In genomic region chr18:74460825-74461224, GRCh38 we compare ENCODE assay signal across 36 cellular contexts. TPM values are rescaled to one million over a fixed set of nuclear protein-coding genes. Genes with fewer than 3 reads are reported as not detected.
"Had no signal": no experiment of that assay in that cellular context is flagged by ENCODE, and none has a peak within 500 bp of the region (broad histone marks: within the 10 kb centered on the region; RNA-seq: fewer than 3 reads in every experiment).

No MANE protein-coding gene starts in this region.

- H3K36me3 Mint-ChIP-seq: activated CD4-positive, alpha-beta memory T cell treated with anti-CD3 and anti-CD28 coated beads for 36 hours; activated naive CD4-positive, alpha-beta T cell treated with anti-CD3 and anti-CD28 coated beads, Interleukin-2, amount 50 U/mL, for 72 hours had no signal

- ATAC-seq: activated CD4-positive, CD25-positive, alpha-beta regulatory T cell treated with anti-CD3 and anti-CD28 coated beads, Interleukin-2, amount 50 U/mL, for 24 hours; activated CD8-positive, alpha-beta memory T cell treated with anti-CD3 and anti-CD28 coated beads, Interleukin-2, amount 10 ng/mL, durations not matched to agents 7 days and 5 days; activated CD8-positive, alpha-beta T cell treated with anti-CD3 and anti-CD28 coated beads, Interleukin-2, amount 10 ng/mL, durations not matched to agents 7 days and 5 days; activated naive CD4-positive, alpha-beta T cell treated with anti-CD3 and anti-CD28 coated beads, Interleukin-2, amount 50 U/mL, for 72 hours; effector memory CD8-positive, alpha-beta T cell; foreskin keratinocyte; heart left ventricle; T-helper 17 cell had no signal

- H3K36me3 ChIP-seq: brain microvascular endothelial cell, esophagus muscularis mucosa, gastrocnemius medialis, heart left ventricle, WERI-Rb-1 had no signal

- H3K27ac Mint-ChIP-seq: activated B cell treated with CpG ODN at 0.5 μM for 24 hours; activated CD4-positive, alpha-beta memory T cell treated with anti-CD3 and anti-CD28 coated beads for 36 hours; activated CD4-positive, alpha-beta T cell treated with anti-CD3 and anti-CD28 coated beads, Interleukin-2, amount 10 ng/mL, durations not matched to agents 24 days and 14 days; activated CD8-positive, alpha-beta memory T cell treated with anti-CD3 and anti-CD28 coated beads, Interleukin-2, amount 10 ng/mL, durations not matched to agents 7 days and 5 days; activated CD8-positive, alpha-beta T cell treated with anti-CD3 and anti-CD28 coated beads, Interleukin-2, amount 10 ng/mL, durations not matched to agents 7 days and 5 days; activated naive CD4-positive, alpha-beta T cell treated with anti-CD3 and anti-CD28 coated beads, Interleukin-2, amount 10 ng/mL, durations not matched to agents 7 days and 5 days; activated T-helper 1 cell treated with anti-CD3 and anti-CD28 coated beads, Interleukin-12 subunit alpha, Interleukin-12 subunit beta, Interleukin-2, Interleukin-4 antibody, amounts not matched to agents 30 ng/mL and 10 ng/mL and 1 ng/mL, durations not matched to agents 14 hours and 24 hours and 36 hours; activated T-helper 2 cell treated with anti-CD3 and anti-CD28 coated beads, Interferon-gamma antibody, Interleukin-2, Interleukin-4, amounts not matched to agents 10 μg/mL and 5 μg/mL and 100 μg/mL, durations not matched to agents 14 hours and 24 hours and 36 hours; dendritic cell treated with granulocyte-macrophage colony-stimulating factor and Interleukin-4, amounts not matched to agents 40 ng/mL and 50 ng/mL, for 4 days; effector memory CD8-positive, alpha-beta T cell; T-helper 17 cell; T-helper 2 cell treated with Interferon-gamma antibody and Interleukin-4, amounts not matched to agents 5 μg/mL and 100 μg/mL, for 36 hours had no signal

- H3K4me3 ChIP-seq: coronary artery, esophagus muscularis mucosa, gastrocnemius medialis, heart left ventricle had no signal

- H3K9me3 ChIP-seq: esophagus muscularis mucosa, gastrocnemius medialis, heart left ventricle had no signal

- H3K4me3 Mint-ChIP-seq: activated B cell treated with CpG ODN at 0.5 μM for 24 hours; activated CD4-positive, alpha-beta memory T cell treated with anti-CD3 and anti-CD28 coated beads for 36 hours; activated CD4-positive, alpha-beta T cell treated with anti-CD3 and anti-CD28 coated beads, Interleukin-2, amount 10 ng/mL, durations not matched to agents 24 days and 14 days; activated CD8-positive, alpha-beta memory T cell treated with anti-CD3 and anti-CD28 coated beads, Interleukin-2, amount 10 ng/mL, durations not matched to agents 7 days and 5 days; activated CD8-positive, alpha-beta T cell treated with anti-CD3 and anti-CD28 coated beads, Interleukin-2, amount 10 ng/mL, durations not matched to agents 7 days and 5 days; activated naive CD4-positive, alpha-beta T cell treated with anti-CD3 and anti-CD28 coated beads, Interleukin-2, amount 10 ng/mL, durations not matched to agents 7 days and 5 days; activated naive CD8-positive, alpha-beta T cell treated with anti-CD3 and anti-CD28 coated beads, Interleukin-2, amount 10 ng/mL, durations not matched to agents 7 days and 5 days; activated T-helper 1 cell treated with anti-CD3 and anti-CD28 coated beads, Interleukin-12 subunit alpha, Interleukin-12 subunit beta, Interleukin-2, Interleukin-4 antibody, amounts not matched to agents 30 ng/mL and 10 ng/mL and 1 ng/mL, durations not matched to agents 14 hours and 24 hours and 36 hours; dendritic cell treated with granulocyte-macrophage colony-stimulating factor and Interleukin-4, amounts not matched to agents 40 ng/mL and 50 ng/mL, for 4 days; effector memory CD8-positive, alpha-beta T cell; T-helper 17 cell; T-helper 2 cell treated with Interferon-gamma antibody and Interleukin-4, amounts not matched to agents 5 μg/mL and 100 μg/mL, for 36 hours had no signal

- H3K27ac ChIP-seq: brain microvascular endothelial cell, coronary artery, esophagus muscularis mucosa, foreskin keratinocyte, gastrocnemius medialis, WERI-Rb-1 had no signal

- H3K4me1 Mint-ChIP-seq: activated CD4-positive, alpha-beta T cell treated with anti-CD3 and anti-CD28 coated beads, Interleukin-2, amount 10 ng/mL, durations not matched to agents 24 days and 14 days had no signal

- H3K4me1 ChIP-seq: foreskin keratinocyte had no signal

- DNase-seq: activated B cell treated with CpG ODN at 0.5 μM for 24 hours; activated CD4-positive, alpha-beta memory T cell treated with anti-CD3 and anti-CD28 coated beads for 36 hours; activated CD4-positive, alpha-beta T cell treated with anti-CD3 and anti-CD28 coated beads, Interleukin-2, amount 10 ng/mL, durations not matched to agents 24 days and 14 days; activated CD8-positive, alpha-beta memory T cell treated with anti-CD3 and anti-CD28 coated beads, Interleukin-2, amount 10 ng/mL, durations not matched to agents 7 days and 5 days; activated CD8-positive, alpha-beta memory T cell treated with anti-CD3 and anti-CD28 coated beads, Interleukin-2, amount 50 U/mL, for 4 hours; activated CD8-positive, alpha-beta T cell treated with anti-CD3 and anti-CD28 coated beads, Interleukin-2, amount 10 ng/mL, durations not matched to agents 7 days and 5 days; activated effector memory CD4-positive, alpha-beta T cell treated with anti-CD3 and anti-CD28 coated beads, Interleukin-2, amount 50 U/mL, for 16 hours; activated naive CD4-positive, alpha-beta T cell treated with anti-CD3 and anti-CD28 coated beads, Interleukin-2, amount 10 ng/mL, durations not matched to agents 7 days and 5 days; activated naive CD8-positive, alpha-beta T cell treated with anti-CD3 and anti-CD28 coated beads, Interleukin-2, amount 10 ng/mL, durations not matched to agents 7 days and 5 days; activated T-cell treated with anti-CD3 and anti-CD28 coated beads, Interleukin-2, amount 50 U/mL, for 1 hour; activated T-cell treated with anti-CD3 and anti-CD28 coated beads, Interleukin-2, amount 50 U/mL, for 48 hours; anterior cingulate cortex; brain microvascular endothelial cell; effector CD4-positive, alpha-beta T cell; effector memory CD8-positive, alpha-beta T cell; erythroblast; foreskin keratinocyte; gastrocnemius medialis; glutamatergic neuron; heart left ventricle; T-helper 1 cell; T-helper 17 cell; T1000; WERI-Rb-1 had no signal

- H3K9me3 Mint-ChIP-seq: activated B cell treated with CpG ODN at 0.5 μM for 24 hours; activated CD4-positive, alpha-beta memory T cell treated with anti-CD3 and anti-CD28 coated beads for 36 hours; activated CD4-positive, alpha-beta T cell treated with anti-CD3 and anti-CD28 coated beads, Interleukin-2, amount 10 ng/mL, durations not matched to agents 24 days and 14 days; activated naive CD4-positive, alpha-beta T cell treated with anti-CD3 and anti-CD28 coated beads, Interleukin-2, amount 10 ng/mL, durations not matched to agents 7 days and 5 days; activated naive CD4-positive, alpha-beta T cell treated with anti-CD3 and anti-CD28 coated beads, Interleukin-2, amount 50 U/mL, for 72 hours; activated naive CD8-positive, alpha-beta T cell treated with anti-CD3 and anti-CD28 coated beads, Interleukin-2, amount 10 ng/mL, durations not matched to agents 7 days and 5 days; activated T-helper 1 cell treated with anti-CD3 and anti-CD28 coated beads, Interleukin-12 subunit alpha, Interleukin-12 subunit beta, Interleukin-2, Interleukin-4 antibody, amounts not matched to agents 30 ng/mL and 10 ng/mL and 1 ng/mL, durations not matched to agents 14 hours and 24 hours and 36 hours; activated T-helper 2 cell treated with anti-CD3 and anti-CD28 coated beads, Interferon-gamma antibody, Interleukin-2, Interleukin-4, amounts not matched to agents 10 μg/mL and 5 μg/mL and 100 μg/mL, durations not matched to agents 14 hours and 24 hours and 36 hours; dendritic cell treated with granulocyte-macrophage colony-stimulating factor and Interleukin-4, amounts not matched to agents 40 ng/mL and 50 ng/mL, for 4 days; effector memory CD8-positive, alpha-beta T cell; T-helper 2 cell treated with Interferon-gamma antibody and Interleukin-4, amounts not matched to agents 5 μg/mL and 100 μg/mL, for 36 hours had no signal

RNA-seq across cellular contexts. Expression of gene DIPK1C, which starts 3.7 kb away (rescaled TPM):
- total RNA-seq: activated B cell treated with CpG ODN at 0.5 μM for 24 hours; activated CD4-positive, alpha-beta memory T cell treated with anti-CD3 and anti-CD28 coated beads for 36 hours; activated CD4-positive, alpha-beta T cell treated with anti-CD3 and anti-CD28 coated beads, Interleukin-2, amount 10 ng/mL, durations not matched to agents 24 days and 14 days; activated CD8-positive, alpha-beta memory T cell treated with anti-CD3 and anti-CD28 coated beads for 36 hours; activated CD8-positive, alpha-beta memory T cell treated with anti-CD3 and anti-CD28 coated beads, Interleukin-2, amount 10 ng/mL, durations not matched to agents 7 days and 5 days; activated CD8-positive, alpha-beta T cell treated with anti-CD3 and anti-CD28 coated beads, Interleukin-2, amount 10 ng/mL, durations not matched to agents 7 days and 5 days; activated naive CD4-positive, alpha-beta T cell treated with anti-CD3 and anti-CD28 coated beads, Interleukin-2, amount 50 U/mL, for 72 hours; activated naive CD8-positive, alpha-beta T cell treated with anti-CD3 and anti-CD28 coated beads, Interleukin-2, amount 10 ng/mL, durations not matched to agents 7 days and 5 days; activated T-helper 1 cell treated with anti-CD3 and anti-CD28 coated beads, Interleukin-12 subunit alpha, Interleukin-12 subunit beta, Interleukin-2, Interleukin-4 antibody, amounts not matched to agents 30 ng/mL and 10 ng/mL and 1 ng/mL, durations not matched to agents 14 hours and 24 hours and 36 hours; activated T-helper 2 cell treated with anti-CD3 and anti-CD28 coated beads, Interferon-gamma antibody, Interleukin-2, Interleukin-4, amounts not matched to agents 10 μg/mL and 5 μg/mL and 100 μg/mL, durations not matched to agents 14 hours and 24 hours and 36 hours; astrocyte; bronchial epithelial cell; chondrocyte; foreskin keratinocyte; T-helper 17 cell had no signal
